In genomic region chr10:94053639-94053932, GRCh38 we compare ENCODE assay signal across 21 cellular contexts. TPM values are rescaled to one million over a fixed set of nuclear protein-coding genes. Genes with fewer than 3 reads are reported as not detected.
A peak's percentile ranks its signal among the peaks of the same experiment; 100 is the strongest.
DNase-seq lines count a peak whose midpoint lies in the region; ATAC-seq and TF ChIP-seq lines count a peak whose summit lies in the region.
"Had no signal": no experiment of that assay in that cellular context is flagged by ENCODE, and none has a peak within 500 bp of the region (broad histone marks: within the 10 kb centered on the region; RNA-seq: fewer than 3 reads in every experiment).

No MANE protein-coding gene starts in this region.

- H3K27ac ChIP-seq in ACC112 (ENCODE audit: low read depth, low read length), result no peak overlapping the region
- peak overlapping the region; percentile 41; the same call in 1 of the 2 replicates for H3K27ac ChIP-seq in Panc1 (ENCODE audit: low read length)
- H3K27ac ChIP-seq: BLaER1 had no signal

- POLR2A ChIA-PET in Panc1 (lab: Charles Lee), result no interaction called here

- no peaks in the 10 kb centered on the region for H3K36me3 ChIP-seq in ACC112 (ENCODE audit: insufficient read depth, low read length)
- no peaks in the 10 kb centered on the region for H3K36me3 ChIP-seq in Panc1 (ENCODE audit: control insufficient read depth, insufficient read depth, low read length)
- H3K36me3 ChIP-seq: BLaER1 had no signal

- intact Hi-C loops in Panc1 (cut with micrococcal nuclease; ENCODE audit: unreplicated experiment), result no loop called here

- no peaks in the 10 kb centered on the region for H3K9me3 ChIP-seq in Panc1 (ENCODE audit: control insufficient read depth, insufficient read depth, low read depth, low read length)
- H3K9me3 ChIP-seq: BLaER1 had no signal

- no peaks in the 10 kb centered on the region for H3K79me2 ChIP-seq in ACC112 (ENCODE audit: control insufficient read depth, insufficient read depth, low read length, unreplicated experiment)

- BruUV-seq in Panc1 (replicated peaks; lab: Mats Ljungman, UMichigan), result no TSS peak

- no peak for TF ChIP-seq CTCF in Panc1 (IDR thresholded peaks at IDR 0.05)

- ATAC-seq in Panc1 (no peak), GM19452 (IDR thresholded peaks at IDR 0.05; ENCODE audit: unreplicated experiment) (no peak)
- ATAC-seq in stimulated activated naive CD8-positive, alpha-beta T cell treated with anti-CD3 and anti-CD28 coated beads, Interleukin-15, Interleukin-2, amounts not matched to agents 100 U/mL and 50 U/mL, for 24 hours, result no peak
- ATAC-seq: GM12878, Right ventricle myocardium inferior had no signal

- no peak overlapping the region for H2AFZ ChIP-seq in ACC112 (ENCODE audit: low read length, unreplicated experiment)

- CTCF ChIA-PET in Panc1 (lab: Charles Lee), result no interaction called here

- in situ Hi-C loops in Panc1 (cut with HindIII; ENCODE audit: low pct_unique_long_range_greater_than_20kb, low sequenced_read_pairs), result no loop called here

- H3K4me3 ChIP-seq in ACC112 (ENCODE audit: low read depth, low read length), result peak overlapping the region; percentile 32; the same call in 1 of the 2 replicates
- H3K4me3 ChIP-seq in Panc1 (ENCODE audit: low read depth in 2 of 2, low read length in 2 of 2), result no peak overlapping the region
- H3K4me3 ChIP-seq: BLaER1, GM12878 had no signal

- H3K27me3 ChIP-seq in ACC112 (ENCODE audit: insufficient read depth, low read length), result no peaks in the 10 kb centered on the region
- H3K27me3 ChIP-seq in Panc1 (ENCODE audit: control insufficient read depth, insufficient read depth, low read length), result no peaks in the 10 kb centered on the region
- H3K27me3 ChIP-seq: BLaER1 had no signal

- H3K4me1 ChIP-seq in ACC112 (ENCODE audit: control insufficient read depth, insufficient read depth, low read length, unreplicated experiment) (peaks cover 11% of the 10 kb centered on the region), Panc1 (ENCODE audit: control insufficient read depth, insufficient read depth, low read length) (peaks cover 15% of the 10 kb centered on the region)

- DNase-seq in Panc1 (ENCODE audit: low read depth, low spot score) (no peak), globus pallidus (ENCODE audit: low spot score) (peak; percentile 20), stromal cell of bone marrow (ENCODE audit: low read depth) (peak; percentile 18), HuH-7 (ENCODE audit: low spot score) (no peak)
- no peak for DNase-seq in stimulated activated naive CD8-positive, alpha-beta T cell treated with anti-CD3 and anti-CD28 coated beads, Interleukin-15, Interleukin-2, amounts not matched to agents 100 U/mL and 50 U/mL, for 24 hours
- DNase-seq: CD4-positive, alpha-beta T cell; COR-L47; DND-41; GOT3; HCEC 1CT; NCI-H1105 treated with DMSO at 0.1 percent for 48 hours; NCI-H2029 treated with DMSO at 0.1 percent for 48 hours; NCI-H2171; NCI-H345; NCI-H524; NCI-H774 had no signal

RNA-seq across cellular contexts. Expression of gene PLCE1, which starts 59.9 kb away (rescaled TPM):
- total RNA-seq in Panc1 (2021; ENCODE audit: unreplicated experiment), result 39.7 TPM
- polyA plus RNA-seq in Panc1 (2012; ENCODE audit: insufficient read length), result 19.4 TPM

Comparison
In these comparisons a context has a peak if more than half of its experiments do, and no peak if none do; other contexts are left out.
1. DNase-seq: peak in globus pallidus (single experiment) and stromal cell of bone marrow (single experiment); none in Panc1 (single experiment), stimulated activated naive CD8-positive, alpha-beta T cell treated with anti-CD3 and anti-CD28 coated beads, Interleukin-15, Interleukin-2, amounts not matched to agents 100 U/mL and 50 U/mL, for 24 hours (single experiment) and HuH-7 (single experiment).